Comparison of ENCODE assay signal across 8 cellular contexts in genomic region chr9:91421022-91421765, GRCh38. TPM values are rescaled to one million over a fixed set of nuclear protein-coding genes. Genes with fewer than 3 reads are reported as not detected.
DNase-seq lines count a peak whose midpoint lies in the region; ATAC-seq and TF ChIP-seq lines count a peak whose summit lies in the region.

No MANE protein-coding gene starts in this region.

- H3K4me3 ChIP-seq in left lung (peak overlapping the region; percentile 54 to 74), stomach (peak overlapping the region; percentile 64 to 76 (median 72))

- no peaks in the 10 kb centered on the region for H3K9me3 ChIP-seq in CD4-positive, alpha-beta T cell (ENCODE audit: control insufficient read depth, low read length)
- no peaks in the 10 kb centered on the region for H3K9me3 ChIP-seq in left lung
- no peaks in the 10 kb centered on the region for H3K9me3 ChIP-seq in stomach

- H3K9me3 Mint-ChIP-seq in CD4-positive, alpha-beta T cell = no peaks in the 10 kb centered on the region

- WGBS in stomach, 5 donors = 2 to 5% (median 3%) methylated on average over 25 to 73 of the region's 73 CpGs

- CTCF ChIA-PET in CD4-positive, alpha-beta T cell (lab: Charles Lee) = no interaction called here

- H3K27me3 Mint-ChIP-seq in CD4-positive, alpha-beta T cell = peaks cover 67% of the 10 kb centered on the region

- no peak overlapping the region for H3K27ac ChIP-seq in CD4-positive, alpha-beta T cell (ENCODE audit: low read depth, low read length)
- peak overlapping the region; percentile 91 to 97 for H3K27ac ChIP-seq in left lung
- peak overlapping the region; percentile 46 to 99 (median 96) for H3K27ac ChIP-seq in stomach

- peaks cover 29 to 75% of the 10 kb centered on the region in 2 donors for H3K4me1 ChIP-seq in left lung
- peaks cover 18 to 82% (median 53%) of the 10 kb centered on the region in 4 donors for H3K4me1 ChIP-seq in stomach

- TF ChIP-seq CTCF in CD4-positive, alpha-beta T cell (IDR thresholded peaks at IDR 0.05) = no peak
- TF ChIP-seq CTCF in left lung (IDR thresholded peaks at IDR 0.05) (no peak), stomach (IDR thresholded peaks at IDR 0.05) (peak in 1 of 7 experiments; percentile 21)

- no peak for TF ChIP-seq EP300 in stomach (IDR thresholded peaks at IDR 0.05)

- H3K4me3 Mint-ChIP-seq in CD4-positive, alpha-beta T cell = peak overlapping the region; percentile 96

- no peak for DNase-seq in CD4-positive, alpha-beta T cell
- DNase-seq in M059J (ENCODE audit: low read depth) = peak; percentile 30
- DNase-seq in cerebellum (ENCODE audit: low spot score) = peak; percentile 15
- DNase-seq in left lung = peak; percentile 47 to 86
- DNase-seq in stomach = no peak
- DNase-seq in SHP77 (lab: John Stamatoyannopoulos, UW) = no peak
- no peak for DNase-seq in GOT3 (lab: John Stamatoyannopoulos, UW)
- no peak for DNase-seq in NCI-H2029 (lab: John Stamatoyannopoulos, UW)

- POLR2A ChIA-PET in CD4-positive, alpha-beta T cell (lab: Charles Lee) = interaction anchor here (1.1 kb wide), 1 partner anchor 319 kb away, joined by 3 read pairs; no protein-coding TSS in a partner anchor

- H3K27ac Mint-ChIP-seq in CD4-positive, alpha-beta T cell = no peak overlapping the region

- TF ChIP-seq POLR2A in stomach (IDR thresholded peaks at IDR 0.05) = no peak

- no peaks in the 10 kb centered on the region for H3K36me3 ChIP-seq in left lung
- no peaks in the 10 kb centered on the region for H3K36me3 ChIP-seq in stomach

- H3K27me3 ChIP-seq in CD4-positive, alpha-beta T cell (ENCODE audit: control insufficient read depth, insufficient read depth, low read length) = peaks cover 50% of the 10 kb centered on the region
- no peaks in the 10 kb centered on the region for H3K27me3 ChIP-seq in left lung
- H3K27me3 ChIP-seq in stomach = peaks cover 0 to 5% (median 0%) of the 10 kb centered on the region in 3 donors

- peaks cover 16% of the 10 kb centered on the region for H3K36me3 Mint-ChIP-seq in CD4-positive, alpha-beta T cell (ENCODE audit: low read depth)

- ATAC-seq in CD4-positive, alpha-beta T cell (ENCODE audit: poor library complexity) = no peak
- peak; percentile 2 for ATAC-seq in left lung

- H3K4me1 Mint-ChIP-seq in CD4-positive, alpha-beta T cell (ENCODE audit: low read depth) = peaks cover 43% of the 10 kb centered on the region

- intact Hi-C loops in CD4-positive, alpha-beta T cell (cut with DNase I, micrococcal nuclease) = loop anchor here (5.0 kb wide), 2 partner anchors 59 to 1814 kb away; partner anchors contain the start of genes AUH (in 1 of the 2) and GADD45G (in 1 of the 2)
- intact Hi-C loops in left lung (cut with DNase I) = no loop called here
- intact Hi-C loops in stomach (cut with DNase I; ENCODE audit: low total_unique reads) = no loop called here

RNA-seq across cellular contexts. Expression of gene NFIL3, which starts 2.4 kb away (rescaled TPM):
- 10 to 100 TPM; 31.0 to 32.4 TPM for total RNA-seq in CD4-positive, alpha-beta T cell
- 15.4 and 20.6 TPM in 2 replicates for total RNA-seq in M059J (2014; rRNA removed; shearing (Covaris generic))
- total RNA-seq in cerebellum (24.6 TPM), left lung (10 to 100 TPM; 27.8 to 46.4 TPM), stomach (10 to 100 TPM in 3 of 5 donors, 1 to 10 TPM in 1, not detected in 1; 8.0 to 39.7 (median 17.5) TPM)
- polyA plus RNA-seq in stomach = 10 to 100 TPM; 21.2 to 21.9 (median 21.7) TPM

RNA-seq across cellular contexts. Expression of gene AUH, which starts 59.5 kb away (rescaled TPM):
- 10 to 100 TPM; 16.2 to 17.4 TPM for total RNA-seq in CD4-positive, alpha-beta T cell
- 9.7 and 16.6 TPM in 2 replicates for total RNA-seq in M059J (2014; rRNA removed; shearing (Covaris generic))
- total RNA-seq in cerebellum = 34.4 TPM
- total RNA-seq in left lung = 10 to 100 TPM; 13.6 to 16.8 TPM
- 100 to 1,000 TPM in 1 of 5 donors, 10 to 100 TPM in 2, 1 to 10 TPM in 2; 5.8 to 331 (median 30.3) TPM for total RNA-seq in stomach
- 10 to 100 TPM; 17.2 to 27.1 (median 22.0) TPM for polyA plus RNA-seq in stomach

Comparison
In these comparisons a context has a peak if more than half of its experiments do, and no peak if none do; other contexts are left out.
1. DNase-seq: peak in M059J (single experiment), cerebellum (single experiment) and left lung (2 of 2); none in CD4-positive, alpha-beta T cell (0 of 10), stomach (single experiment), SHP77 (0 of 2), GOT3 (single experiment) and NCI-H2029 (single experiment).
2. intact Hi-C loops: an anchor here in CD4-positive, alpha-beta T cell (5.0 kb wide); none called in left lung and stomach.